Comparison of ENCODE assay signal across 8 cellular contexts in the genomic region with DNA sequence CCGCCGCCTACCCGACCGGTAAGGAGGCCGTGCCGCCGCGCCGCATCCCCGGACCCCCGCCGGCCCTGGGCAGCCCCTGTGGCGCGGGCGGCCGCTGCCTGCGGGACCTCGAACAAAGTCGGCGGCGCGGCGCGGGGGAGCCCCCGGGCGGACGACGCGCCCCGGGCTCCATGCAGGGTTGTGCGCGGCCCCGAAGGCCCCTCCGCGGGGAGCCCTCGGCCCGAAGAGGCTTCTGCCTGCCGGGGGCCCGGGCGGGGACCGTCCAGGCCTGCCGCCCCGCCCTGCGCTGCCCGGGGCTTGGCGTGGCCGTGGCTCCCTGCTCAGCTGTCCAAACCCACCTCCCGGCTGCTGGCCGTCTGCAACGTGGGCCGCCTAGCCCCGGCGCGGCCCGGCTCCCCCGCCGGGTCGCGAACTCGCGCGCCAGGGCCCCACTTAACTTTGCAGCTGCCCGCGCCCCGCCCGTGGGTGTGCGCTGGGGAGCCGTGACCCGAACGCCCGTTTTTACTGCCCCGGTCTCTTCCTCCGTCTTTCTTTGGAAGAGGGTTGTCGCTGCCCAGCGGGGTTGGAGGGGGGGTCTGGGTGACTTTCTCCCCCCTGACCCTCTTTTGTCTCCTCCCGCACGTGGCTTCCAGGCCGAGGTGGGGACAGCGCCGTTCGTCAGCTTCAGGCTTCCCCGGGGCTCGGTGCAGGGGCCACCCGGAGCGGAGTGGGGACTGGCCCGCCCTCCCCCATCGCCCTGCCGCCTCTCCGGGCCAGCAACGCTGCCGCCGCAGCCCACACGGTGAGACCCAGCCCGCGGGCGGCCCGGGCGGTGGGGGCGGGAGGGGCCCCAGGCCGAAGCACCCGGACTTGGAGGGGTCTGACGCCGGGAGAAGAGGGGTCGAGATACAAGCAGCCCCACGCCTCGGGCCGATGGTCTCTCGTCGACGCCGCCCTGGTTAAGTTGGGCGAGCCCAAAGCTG. TPM values are rescaled to one million over a fixed set of nuclear protein-coding genes. Genes with fewer than 3 reads are reported as not detected.
DNase-seq lines count a peak whose midpoint lies in the region; ATAC-seq, FAIRE-seq and TF ChIP-seq lines count a peak whose summit lies in the region.

No MANE protein-coding gene starts in this region.

- peak overlapping the region; percentile 89 to 98 for H3K27ac ChIP-seq in A549
- H3K27ac ChIP-seq in SU-DHL-6 (ENCODE audit: low read depth, low read length) = peak overlapping the region; percentile 60
- H3K27ac ChIP-seq in keratinocyte (ENCODE audit: control insufficient read depth, insufficient read depth, low read length) = peak overlapping the region; percentile 82

- H3K4me1 Mint-ChIP-seq in brain = peaks cover 56% of the 10 kb centered on the region

- H3K9me2 ChIP-seq in SU-DHL-6 (replicated peaks; ENCODE audit: insufficient read depth, low read length) = no peaks in the 10 kb centered on the region

- peak overlapping the region; percentile 80 for H3K4me2 ChIP-seq in A549
- peak overlapping the region; percentile 90 for H3K4me2 ChIP-seq in SU-DHL-6 (ENCODE audit: low read depth, low read length, poor library complexity, severe bottlenecking)
- H3K4me2 ChIP-seq in keratinocyte (ENCODE audit: control insufficient read depth, extremely low read depth, insufficient read depth, low read depth, low read length) = peak overlapping the region; percentile 99

- TF ChIP-seq CTCF in A549 (IDR thresholded peaks at IDR 0.05) (no peak), SU-DHL-6 (IDR thresholded peaks at IDR 0.05; ENCODE audit: insufficient read depth, low read length, poor library complexity, severe bottlenecking) (no peak), brain (conservative IDR thresholded peaks at IDR 0.05) (no peak), keratinocyte (optimal IDR thresholded peaks at IDR 0.05 in 1 of 3, IDR thresholded peaks at IDR 0.05 in 1 of 3, conservative IDR thresholded peaks at IDR 0.05 in 1 of 3; ENCODE audit: extremely low read depth in 1 of 3, insufficient read depth in 2 of 3, low read length in 3 of 3) (no peak)

- H3K4me1 ChIP-seq in A549 = peaks cover 31% of the 10 kb centered on the region
- peaks cover 38% of the 10 kb centered on the region for H3K4me1 ChIP-seq in keratinocyte (ENCODE audit: control insufficient read depth, extremely low read depth, insufficient read depth, low read length)

- peak overlapping the region; percentile 91 to 98 (median 94) for H3K4me3 Mint-ChIP-seq in brain

- H3K4me3 ChIP-seq in A549 (peak overlapping the region; percentile 92), SU-DHL-6 (ENCODE audit: insufficient read depth, low read length, poor library complexity, severe bottlenecking) (peak overlapping the region; percentile 89), keratinocyte (ENCODE audit: control insufficient read depth in 2 of 3, extremely low read depth in 1 of 3, insufficient read depth in 2 of 3, low read depth in 1 of 3, low read length in 3 of 3) (peak overlapping the region; percentile 61 to 90 (median 76))

- CTCF ChIA-PET in A549 (lab: Yijun Ruan, JAX) = interaction anchor here (1.9 kb wide), 1 partner anchor 293 kb away, joined by 8 read pairs; no protein-coding TSS in a partner anchor

- H3K79me2 ChIP-seq in SU-DHL-6 (ENCODE audit: insufficient read depth, low read length) (peaks cover 50% of the 10 kb centered on the region), keratinocyte (ENCODE audit: control insufficient read depth, insufficient read depth, low read length) (peaks cover 50% of the 10 kb centered on the region)

- H3K9me3 ChIP-seq in A549 (no peaks in the 10 kb centered on the region), SU-DHL-6 (ENCODE audit: insufficient read depth, low read length) (no peaks in the 10 kb centered on the region), keratinocyte (ENCODE audit: control insufficient read depth, low read depth, low read length) (no peaks in the 10 kb centered on the region)

- TF ChIP-seq RAD21 in A549 (conservative IDR thresholded peaks at IDR 0.05 in 1 of 2, IDR thresholded peaks at IDR 0.05 in 1 of 2) = no peak

- H3K27me3 Mint-ChIP-seq in brain = peaks cover 15% of the 10 kb centered on the region

- FAIRE-seq in A549 (lab: Jason Lieb, UNC) = no peak
- FAIRE-seq in keratinocyte (lab: Jason Lieb, UNC) = no peak

- H3F3A ChIP-seq in SU-DHL-6 (ENCODE audit: insufficient read depth) = 0 out of 2 replicates have a peak, but pooled peaks cover 13% of the 10 kb centered on the region

- no peak for TF ChIP-seq POLR2A in A549 (IDR thresholded peaks at IDR 0.05; ENCODE audit: low read length)

- H3K36me3 ChIP-seq in SU-DHL-6 (ENCODE audit: low read length) = no peaks in the 10 kb centered on the region
- H3K36me3 ChIP-seq in keratinocyte (ENCODE audit: control insufficient read depth in 2 of 2, extremely low read depth in 1 of 2, insufficient read depth in 2 of 2, low read length in 2 of 2) = peaks cover 0 to 2% of the 10 kb centered on the region in 2 experiments

- H3K9ac ChIP-seq in SU-DHL-6 (ENCODE audit: low read length) (peak overlapping the region; percentile 90), keratinocyte (ENCODE audit: control insufficient read depth, extremely low read depth, insufficient read depth, low read length) (peak overlapping the region; percentile 90)

- ATAC-seq in A549 (peak; percentile 8 to 10; a peak in 5 of 6 replicates), GM18858 (IDR thresholded peaks at IDR 0.05; ENCODE audit: unreplicated experiment) (peak; percentile 13), HG03039 (IDR thresholded peaks at IDR 0.05; ENCODE audit: unreplicated experiment) (peak; percentile 24), HG03097 (IDR thresholded peaks at IDR 0.05; ENCODE audit: low FRiP score, unreplicated experiment) (no peak)

- POLR2A ChIA-PET in A549 (lab: Yijun Ruan, JAX) = interaction anchor here (1.0 to 1.4 kb wide), 3 partner anchors 10 to 380 kb away, joined by 4 to 6 read pairs (median 5); a partner anchor contains a TSS

- no peak for TF ChIP-seq EP300 in A549 (IDR thresholded peaks at IDR 0.05)

- H3K9me1 ChIP-seq in keratinocyte (ENCODE audit: control insufficient read depth, extremely low read depth, insufficient read depth, low read length) = peaks cover 3% of the 10 kb centered on the region

- H4K20me1 ChIP-seq in SU-DHL-6 (ENCODE audit: low read depth, low read length) (no peaks in the 10 kb centered on the region), keratinocyte (ENCODE audit: control insufficient read depth, extremely low read depth, insufficient read depth, low read length) (no peaks in the 10 kb centered on the region)

- WGBS in A549 (ENCODE audit: missing lambda C conversion rate) = 2% methylated on average over 24 of the region's 112 CpGs

- H3K27ac Mint-ChIP-seq in brain = peak overlapping the region; percentile 92 to 99 (median 98)

- peak overlapping the region; percentile 93 for H2AFZ ChIP-seq in SU-DHL-6 (ENCODE audit: low read depth, low read length, severe bottlenecking)
- peak overlapping the region; percentile 11 for H2AFZ ChIP-seq in keratinocyte (ENCODE audit: control insufficient read depth, low read length)

- no peaks in the 10 kb centered on the region for H3K27me3 ChIP-seq in SU-DHL-6 (ENCODE audit: low read length)
- no peaks in the 10 kb centered on the region for H3K27me3 ChIP-seq in keratinocyte (ENCODE audit: control insufficient read depth, extremely low read depth, insufficient read depth, low read length)

- peaks cover 29% of the 10 kb centered on the region for H3K36me3 Mint-ChIP-seq in brain

- peaks cover 0 to 4% (median 0%) of the 10 kb centered on the region in 5 experiments for H3K9me3 Mint-ChIP-seq in brain

- DNase-seq in A549 (ENCODE audit: low read depth in 1 of 2, low spot score in 1 of 2) (peak in 1 of 2 experiments; percentile 31), keratinocyte (ENCODE audit: low read depth, low spot score) (no peak)
- DNase-seq in stimulated activated CD4-positive, alpha-beta T cell treated with anti-CD3 and anti-CD28 coated beads, Interleukin-2, amount 100 ng/mL, for 24 hours = peak; percentile 49

- dilution Hi-C loops in keratinocyte (cut with MboI; ENCODE audit: extremely low pct_ligation_motif_present, low sequenced_read_pairs) = no loop called here

TF ChIP-seq in A549, 52 proteins besides CTCF, POLR2A, EP300 and RAD21 (continues in another document):
- TF ChIP-seq, protein P1, sequence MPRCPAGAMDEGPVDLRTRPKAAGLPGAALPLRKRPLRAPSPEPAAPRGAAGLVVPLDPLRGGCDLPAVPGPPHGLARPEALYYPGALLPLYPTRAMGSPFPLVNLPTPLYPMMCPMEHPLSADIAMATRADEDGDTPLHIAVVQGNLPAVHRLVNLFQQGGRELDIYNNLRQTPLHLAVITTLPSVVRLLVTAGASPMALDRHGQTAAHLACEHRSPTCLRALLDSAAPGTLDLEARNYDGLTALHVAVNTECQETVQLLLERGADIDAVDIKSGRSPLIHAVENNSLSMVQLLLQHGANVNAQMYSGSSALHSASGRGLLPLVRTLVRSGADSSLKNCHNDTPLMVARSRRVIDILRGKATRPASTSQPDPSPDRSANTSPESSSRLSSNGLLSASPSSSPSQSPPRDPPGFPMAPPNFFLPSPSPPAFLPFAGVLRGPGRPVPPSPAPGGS (IDR thresholded peaks at IDR 0.05) = 0 out of 3 replicates have a peak, but pooled peaks have one; percentile 18
- TF ChIP-seq, protein P2, sequence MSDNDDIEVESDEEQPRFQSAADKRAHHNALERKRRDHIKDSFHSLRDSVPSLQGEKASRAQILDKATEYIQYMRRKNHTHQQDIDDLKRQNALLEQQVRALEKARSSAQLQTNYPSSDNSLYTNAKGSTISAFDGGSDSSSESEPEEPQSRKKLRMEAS (IDR thresholded peaks at IDR 0.05) = peak; percentile 3
- TF ChIP-seq FOSL2 (IDR thresholded peaks at IDR 0.05) = no peak
- TF ChIP-seq FOSL2 (CRISPR knock-in tag; IDR thresholded peaks at IDR 0.05) = no peak
- no peak for TF ChIP-seq HEYL (CRISPR knock-in tag; IDR thresholded peaks at IDR 0.05)
- TF ChIP-seq NFE2L2 (conservative IDR thresholded peaks at IDR 0.05; ENCODE audit: low read length) = no peak
- no peak for TF ChIP-seq JUNB (IDR thresholded peaks at IDR 0.05)
- TF ChIP-seq TP53 (CRISPR knock-in tag; IDR thresholded peaks at IDR 0.05) = no peak

RNA-seq across cellular contexts. Expression of a gene that starts 0.9 kb away (rescaled TPM):
- polyA plus RNA-seq in A549 (2011; rRNA removed) (17.2 and 20.7 TPM in 2 replicates), A549 (2017; fragmentation: RNase III; extraction: RNeasy Plus Mini Kit Qiagen cat#74134 plus additional on column Dnase treatment) (8.2 to 9.1 TPM (median 8.4 TPM) in 3 replicates), brain (ENCODE audit: insufficient read depth, low read depth, low replicate concordance) (12.1 TPM), keratinocyte (22.1 to 22.7 TPM (median 22.1 TPM) in 3 replicates)
- 13.6 and 19.5 TPM in 2 replicates for polyA plus RNA-seq in A549 (2012; cell fraction: cytosol; rRNA removed)
- 11.3 and 16.7 TPM in 2 replicates for polyA plus RNA-seq in A549 (2012; cell fraction: nucleus; rRNA removed)
- polyA minus RNA-seq in A549 (2011; rRNA and poly(A)+ RNA removed) = 60.1 and 68.9 TPM in 2 replicates
- 8.7 TPM for polyA plus RNA-seq in keratinocyte (2011; ENCODE audit: low read depth)
- polyA plus RNA-seq in keratinocyte (2011; cell fraction: cytosol; rRNA removed) = 11.9 and 14.9 TPM in 2 replicates
- 24.2 and 25.2 TPM in 2 replicates for polyA plus RNA-seq in keratinocyte (2011; cell fraction: nucleus; rRNA removed)
- 8.5 and 18.2 TPM in 2 replicates for polyA plus RNA-seq in keratinocyte (2012; ENCODE audit: low replicate concordance)
- polyA minus RNA-seq in keratinocyte = 37.4 to 53.0 TPM (median 43.3 TPM) in 3 replicates
- 15.2 TPM for polyA minus RNA-seq in keratinocyte (2011; cell fraction: cytosol; rRNA and poly(A)+ RNA removed)
- 19.2 and 30.8 TPM in 2 replicates for polyA minus RNA-seq in keratinocyte (2011; cell fraction: nucleus; rRNA and poly(A)+ RNA removed)
